9 cellular contexts compared by ENCODE assay signal in genomic region chr3:50624634-50625033, GRCh38. TPM values are rescaled to one million over a fixed set of nuclear protein-coding genes. Genes with fewer than 3 reads are reported as not detected.
A peak's percentile ranks its signal among the peaks of the same experiment; 100 is the strongest.
DNase-seq lines count a peak whose midpoint lies in the region; ATAC-seq and TF ChIP-seq lines count a peak whose summit lies in the region.
"Had no signal": no experiment of that assay in that cellular context is flagged by ENCODE, and none has a peak within 500 bp of the region (broad histone marks: within the 10 kb centered on the region; RNA-seq: fewer than 3 reads in every experiment).

No MANE protein-coding gene starts in this region.

- peaks cover 91% of the 10 kb centered on the region for H3K4me1 Mint-ChIP-seq in activated CD8-positive, alpha-beta T cell treated with anti-CD3 and anti-CD28 coated beads for 36 hours (ENCODE audit: low read depth)

- peak overlapping the region; percentile 79 to 97 for H3K27ac ChIP-seq in right atrium auricular region
- H3K27ac ChIP-seq in upper lobe of right lung, result no peak overlapping the region

- no peaks in the 10 kb centered on the region for H3K9me3 Mint-ChIP-seq in activated CD8-positive, alpha-beta T cell treated with anti-CD3 and anti-CD28 coated beads for 36 hours

- ATAC-seq in activated CD8-positive, alpha-beta T cell treated with anti-CD3 and anti-CD28 coated beads for 36 hours, result no peak
- ATAC-seq in upper lobe of right lung (peak; percentile 44), GM18858 (IDR thresholded peaks at IDR 0.05; ENCODE audit: unreplicated experiment) (no peak)

- peaks cover 61% of the 10 kb centered on the region for H3K36me3 Mint-ChIP-seq in activated CD8-positive, alpha-beta T cell treated with anti-CD3 and anti-CD28 coated beads for 36 hours (ENCODE audit: low read depth)

- peak overlapping the region; percentile 90 for H3K27ac Mint-ChIP-seq in activated CD8-positive, alpha-beta T cell treated with anti-CD3 and anti-CD28 coated beads for 36 hours

- peaks cover 0 to 86% of the 10 kb centered on the region in 2 donors for H3K4me1 ChIP-seq in right atrium auricular region
- peaks cover 45% of the 10 kb centered on the region for H3K4me1 ChIP-seq in upper lobe of right lung

- TF ChIP-seq CTCF in right atrium auricular region (IDR thresholded peaks at IDR 0.05) (no peak), upper lobe of right lung (IDR thresholded peaks at IDR 0.05) (no peak), GM20000 (IDR thresholded peaks at IDR 0.05; ENCODE audit: extremely low read depth, missing control alignments) (no peak)
- no peak for TF ChIP-seq CTCF in activated CD8-positive, alpha-beta T cell treated with anti-CD3 and anti-CD28 coated beads for 36 hours (IDR thresholded peaks at IDR 0.05)

- H3K9me3 ChIP-seq in right atrium auricular region (no peaks in the 10 kb centered on the region), upper lobe of right lung (no peaks in the 10 kb centered on the region)

- POLR2A ChIA-PET in activated CD8-positive, alpha-beta T cell treated with anti-CD3 and anti-CD28 coated beads for 36 hours (lab: Charles Lee), result interaction anchor here (0.5 to 5.9 kb wide), 13 partner anchors 7 to 60 kb away, joined by 3 to 30 read pairs (median 4); partner anchors contain the start of genes CISH and MAPKAPK3

- H3K36me3 ChIP-seq in right atrium auricular region (peaks cover 6% of the 10 kb centered on the region), upper lobe of right lung (no peaks in the 10 kb centered on the region)

- H3K4me3 ChIP-seq in right atrium auricular region, result no peak overlapping the region
- no peak overlapping the region for H3K4me3 ChIP-seq in upper lobe of right lung

- H3K4me3 Mint-ChIP-seq in activated CD8-positive, alpha-beta T cell treated with anti-CD3 and anti-CD28 coated beads for 36 hours, result peak overlapping the region; percentile 52

- no peaks in the 10 kb centered on the region for H3K27me3 Mint-ChIP-seq in activated CD8-positive, alpha-beta T cell treated with anti-CD3 and anti-CD28 coated beads for 36 hours

- no peak for DNase-seq in right atrium auricular region (ENCODE audit: low spot score)
- DNase-seq in cardiac septum (ENCODE audit: low spot score), result no peak
- no peak for DNase-seq in activated CD8-positive, alpha-beta T cell treated with anti-CD3 and anti-CD28 coated beads for 36 hours
- DNase-seq in kidney tubule cell (ENCODE audit: low spot score), result peak; percentile 91
- no peak for DNase-seq in upper lobe of right lung
- DNase-seq in inferior parietal cortex (ENCODE audit: extremely low spot score), result no peak
- no peak for DNase-seq in GM20000 (ENCODE audit: low spot score)
- DNase-seq: NCI-H510A treated with DMSO at 0.1 percent for 48 hours had no signal

- CTCF ChIA-PET in activated CD8-positive, alpha-beta T cell treated with anti-CD3 and anti-CD28 coated beads for 36 hours (lab: Charles Lee), result interaction anchor here (1.1 to 7.5 kb wide), 3 partner anchors 10 to 57 kb away, joined by 3 to 67 read pairs (median 15); partner anchors contain the start of genes C3orf18, CISH and MAPKAPK3

- H3K27me3 ChIP-seq in right atrium auricular region, result no peaks in the 10 kb centered on the region
- H3K27me3 ChIP-seq in upper lobe of right lung, result no peaks in the 10 kb centered on the region

- intact Hi-C loops in cardiac septum (cut with DNase I), result no loop called here
- intact Hi-C loops in activated CD8-positive, alpha-beta T cell treated with anti-CD3 and anti-CD28 coated beads for 36 hours (cut with micrococcal nuclease), result no loop called here
- intact Hi-C loops in upper lobe of right lung (cut with DNase I), result no loop called here

RNA-seq across cellular contexts. Expression of gene MAPKAPK3, which starts 7.7 kb away (rescaled TPM):
- total RNA-seq in right atrium auricular region, result 100 to 1,000 TPM; 148 to 187 TPM
- total RNA-seq in cardiac septum, result 266 TPM
- total RNA-seq in activated CD8-positive, alpha-beta T cell treated with anti-CD3 and anti-CD28 coated beads for 36 hours, result 100 to 1,000 TPM; 204 to 205 TPM
- total RNA-seq in upper lobe of right lung, result 60.8 TPM

RNA-seq across cellular contexts. Expression of gene CISH, which starts 13.1 kb away (rescaled TPM):
- total RNA-seq in right atrium auricular region (1 to 10 TPM; 4.7 to 9.9 TPM), cardiac septum (21.1 TPM), upper lobe of right lung (71.6 TPM)
- total RNA-seq in activated CD8-positive, alpha-beta T cell treated with anti-CD3 and anti-CD28 coated beads for 36 hours, result 100 to 1,000 TPM; 307 to 308 TPM

RNA-seq across cellular contexts. Expression of gene DOCK3, which starts 50.1 kb away (rescaled TPM):
- 1 to 10 TPM; 2.7 to 4.6 TPM for total RNA-seq in right atrium auricular region
- total RNA-seq in cardiac septum, result 6.1 TPM
- 1 to 10 TPM; 3.6 to 4.2 TPM for total RNA-seq in activated CD8-positive, alpha-beta T cell treated with anti-CD3 and anti-CD28 coated beads for 36 hours
- total RNA-seq in upper lobe of right lung, result 2.7 TPM

RNA-seq across cellular contexts. Expression of gene HEMK1, which starts 55.3 kb away (rescaled TPM):
- total RNA-seq in right atrium auricular region (1 to 10 TPM; 7.2 to 9.6 TPM), cardiac septum (14.4 TPM), upper lobe of right lung (28.3 TPM)
- total RNA-seq in activated CD8-positive, alpha-beta T cell treated with anti-CD3 and anti-CD28 coated beads for 36 hours, result 100 to 1,000 TPM in 1 of 2 experiments, 10 to 100 TPM in 1; 97.1 to 101 TPM

RNA-seq across cellular contexts. Expression of gene C3orf18, which starts 57.1 kb away (rescaled TPM):
- 10 to 100 TPM; 25.6 to 34.8 TPM for total RNA-seq in right atrium auricular region
- 35.7 TPM for total RNA-seq in cardiac septum
- total RNA-seq in activated CD8-positive, alpha-beta T cell treated with anti-CD3 and anti-CD28 coated beads for 36 hours, result 10 to 100 TPM; 37.9 to 41.3 TPM
- total RNA-seq in upper lobe of right lung, result 6.9 TPM
